In the genomic region with DNA sequence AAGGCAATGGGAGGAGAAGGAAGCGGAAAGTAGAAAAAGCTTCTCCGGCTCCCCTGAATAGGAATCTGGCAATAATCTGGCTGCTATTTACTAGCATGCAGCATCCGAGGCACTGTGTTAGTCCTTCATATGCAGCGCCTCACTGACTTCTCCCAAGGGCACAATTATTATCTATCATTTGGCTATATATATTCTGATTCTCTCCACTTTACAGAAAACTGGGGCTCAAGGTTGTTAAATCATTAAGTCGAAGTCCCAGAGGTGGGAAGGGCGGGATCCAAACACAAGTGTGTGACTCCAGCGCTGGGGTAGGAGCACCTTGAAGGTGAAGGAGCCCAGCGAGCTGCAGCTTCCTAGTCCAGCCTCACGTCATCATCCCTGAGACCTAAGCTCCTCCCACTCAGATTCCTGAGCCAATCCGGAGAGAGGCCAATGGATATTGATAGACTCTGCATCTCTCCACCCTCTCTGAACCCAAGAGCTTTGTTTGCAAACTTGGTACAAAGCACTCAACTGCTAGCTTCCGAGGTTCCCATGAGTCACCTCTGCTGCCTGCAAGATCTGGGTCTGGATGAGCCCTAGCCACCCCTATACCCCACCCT, we compare ENCODE assay signal across 8 cellular contexts. TPM values are rescaled to one million over a fixed set of nuclear protein-coding genes. Genes with fewer than 3 reads are reported as not detected.
DNase-seq lines count a peak whose midpoint lies in the region; ATAC-seq, FAIRE-seq and TF ChIP-seq lines count a peak whose summit lies in the region.

No MANE protein-coding gene starts in this region.

- peaks cover 6 to 16% of the 10 kb centered on the region in 2 experiments for H3K4me1 Mint-ChIP-seq in H9

- peak overlapping the region in 2 of 3 experiments; percentile 61 to 87; a peak in 3 of 7 replicates for H3K27ac Mint-ChIP-seq in H9

- H3K4me3 ChIP-seq in SK-N-MC, result peak overlapping the region; percentile 62
- H3K4me3 ChIP-seq in pancreas, result peak overlapping the region in 3 of 4 donors; percentile 7 to 31 (median 23)

- no peak overlapping the region for H4K5ac ChIP-seq in H9 (ENCODE audit: insufficient read length, low read depth, low read length)

- no peak overlapping the region for H2AFZ ChIP-seq in H9 (ENCODE audit: low read length)

- no peak overlapping the region for H3K4ac ChIP-seq in H9 (ENCODE audit: low read depth, low read length)

- H2BK20ac ChIP-seq in H9 (ENCODE audit: low read depth, low read length, poor library complexity, severe bottlenecking), result no peak overlapping the region

- CTCF ChIA-PET in GM10248 (lab: Yijun Ruan, JAX), result interaction anchor here (0.7 to 5.3 kb wide), 3 partner anchors 13 to 138 kb away, joined by 3 to 34 read pairs (median 6); no protein-coding TSS in a partner anchor

- H3K23me2 ChIP-seq in H9 (ENCODE audit: insufficient read length, low read depth, low read length, poor library complexity, severe bottlenecking), result no peaks in the 10 kb centered on the region

- peaks cover 4% of the 10 kb centered on the region; the same call in 1 of the 2 replicates for H3K4me1 ChIP-seq in H9 (ENCODE audit: insufficient read depth, low read length)
- H3K4me1 ChIP-seq in pancreas, result no peaks in the 10 kb centered on the region

- no peaks in the 10 kb centered on the region for H3K79me2 ChIP-seq in H9 (ENCODE audit: insufficient read depth, low read length)

- no peaks in the 10 kb centered on the region for H3K9me3 ChIP-seq in H9 (ENCODE audit: control insufficient read depth, low read depth, low read length)
- no peaks in the 10 kb centered on the region for H3K9me3 ChIP-seq in SK-N-MC (ENCODE audit: low read depth, low read length)
- H3K9me3 ChIP-seq in pancreas, result no peaks in the 10 kb centered on the region

- H2AK5ac ChIP-seq in H9 (ENCODE audit: insufficient read length, low read length), result no peak overlapping the region

- peak overlapping the region; percentile 54 to 66 for H3K4me3 Mint-ChIP-seq in H9

- no peaks in the 10 kb centered on the region for H3K79me1 ChIP-seq in H9 (ENCODE audit: insufficient read depth, low read depth, low read length, poor library complexity, severe bottlenecking)

- H2BK120ac ChIP-seq in H9 (ENCODE audit: low read depth, low read length, poor library complexity, severe bottlenecking), result no peak overlapping the region

- no peak overlapping the region for H3K56ac ChIP-seq in H9 (ENCODE audit: insufficient read length, low read depth, low read length)

- intact Hi-C loops in Right ventricle myocardium superior (cut with DNase I), result no loop called here
- intact Hi-C loops in pancreas (cut with DNase I), result loop anchor here in 1 of 3 donors (10.0 kb wide), 1 partner anchor 100 kb away; no protein-coding TSS in a partner anchor

- POLR2A ChIA-PET in GM10248 (lab: Yijun Ruan, JAX), result no interaction called here

- no peak for TF ChIP-seq CTCF in H9 (conservative IDR thresholded peaks at IDR 0.05)
- no peak for TF ChIP-seq CTCF in pancreas (IDR thresholded peaks at IDR 0.05)
- TF ChIP-seq CTCF in GM10248 (IDR thresholded peaks at IDR 0.05; ENCODE audit: control extremely low read depth, extremely low read depth, low read depth, missing control alignments), result no peak

- DNase-seq in H9 (peak; percentile 96), SK-N-MC (ENCODE audit: low read depth, low spot score) (no peak), Right ventricle myocardium superior (no peak), pancreas (peak; percentile 62 to 81 (median 68)), GM19239 (ENCODE audit: insufficient read length, low spot score) (no peak), GM10248 (ENCODE audit: extremely low spot score) (no peak)
- no peak for DNase-seq in effector CD8-positive, alpha-beta T cell (lab: John Stamatoyannopoulos, UW)

- peak overlapping the region; percentile 56 for H3K18ac ChIP-seq in H9 (ENCODE audit: insufficient read length, low read depth, low read length)

- H2BK5ac ChIP-seq in H9 (ENCODE audit: insufficient read length, low read length), result no peak overlapping the region

- ATAC-seq in Right ventricle myocardium superior (ENCODE audit: poor library complexity) (peak; percentile 84), pancreas (peak; percentile 98 to 100 (median 99))
- no peak for ATAC-seq in activated CD4-positive, CD25-positive, alpha-beta regulatory T cell treated with anti-CD3 and anti-CD28 coated beads, Interleukin-2, amount 50 U/mL, for 24 hours

- no peak overlapping the region for H4K91ac ChIP-seq in H9 (ENCODE audit: insufficient read length, low read depth, low read length)

- H4K20me1 ChIP-seq in H9 (ENCODE audit: control insufficient read depth, insufficient read depth, insufficient read length), result no peaks in the 10 kb centered on the region

- H3K27me3 ChIP-seq in H9 (ENCODE audit: insufficient read depth, low read length), result no peaks in the 10 kb centered on the region
- H3K27me3 ChIP-seq in pancreas, result no peaks in the 10 kb centered on the region

- H3K4me2 ChIP-seq in H9 (ENCODE audit: insufficient read depth, insufficient read length, low read length), result peak overlapping the region; percentile 36

- no peaks in the 10 kb centered on the region for H3K9me3 Mint-ChIP-seq in H9

- H2BK15ac ChIP-seq in H9 (ENCODE audit: low read depth, low read length), result no peak overlapping the region

- no peak overlapping the region for H4K8ac ChIP-seq in H9 (replicated peaks; ENCODE audit: insufficient read length, low read depth, low read length)

- no peak overlapping the region for H3K23ac ChIP-seq in H9 (ENCODE audit: insufficient read length, low read depth, low read length)

- H3K36me3 ChIP-seq in SK-N-MC (ENCODE audit: insufficient read depth, low read length) (no peaks in the 10 kb centered on the region), pancreas (no peaks in the 10 kb centered on the region)

- H3K36me3 Mint-ChIP-seq in H9 (ENCODE audit: insufficient read depth in 1 of 3, low read depth in 3 of 3), result no peaks in the 10 kb centered on the region

- H3T11ph ChIP-seq in H9 (ENCODE audit: low read length), result no peak overlapping the region

- H3K27ac ChIP-seq in H9 (ENCODE audit: insufficient read length, low read depth, low read length), result no peak overlapping the region
- H3K27ac ChIP-seq in SK-N-MC, result no peak overlapping the region
- peak overlapping the region in 3 of 4 donors; percentile 18 to 65 (median 57) for H3K27ac ChIP-seq in pancreas

- H3K27me3 Mint-ChIP-seq in H9 (ENCODE audit: low read depth), result no peaks in the 10 kb centered on the region

- H2BK12ac ChIP-seq in H9 (ENCODE audit: insufficient read length, low read depth, low read length), result no peak overlapping the region

- FAIRE-seq in pancreas (lab: Jason Lieb, UNC) (no peak), GM19239 (lab: Jason Lieb, UNC) (no peak)

- H3K9ac ChIP-seq in H9 (ENCODE audit: extremely low read depth, insufficient read length, low read length), result no peak overlapping the region
- no peak overlapping the region for H3K9ac ChIP-seq in SK-N-MC (ENCODE audit: insufficient read length)

- WGBS in H9 (ENCODE audit: extremely low coverage, insufficient read length, low lambda C conversion rate), result no CpG with 5 or more reads among the region's 11 CpGs
- 8 to 16% methylated on average over 11 of the region's 11 CpGs for WGBS in pancreas, 2 donors

- H3K14ac ChIP-seq in H9 (ENCODE audit: insufficient read depth, low read length), result no peak overlapping the region

RNA-seq across cellular contexts. Expression of gene EYA3, which starts 16.6 kb away (rescaled TPM):
- total RNA-seq in H9 (2021), result 30.0 and 32.7 TPM in 2 replicates
- 16.0 TPM for total RNA-seq in Right ventricle myocardium superior
- 10 to 100 TPM in 2 of 6 donors, 1 to 10 TPM in 4; 6.0 to 14.6 (median 8.3) TPM for total RNA-seq in pancreas
- 1 to 10 TPM; 3.4 to 4.6 TPM for polyA plus RNA-seq in pancreas

Comparison
In these comparisons a context has a peak if more than half of its experiments do, and no peak if none do; other contexts are left out.
1. DNase-seq: peak in H9 (single experiment) and pancreas (6 of 6); none in SK-N-MC (single experiment), Right ventricle myocardium superior (single experiment), GM19239 (single experiment), effector CD8-positive, alpha-beta T cell (single experiment) and GM10248 (single experiment).
2. H3K27ac ChIP-seq: peak in pancreas (3 of 4); none in H9 (single experiment) and SK-N-MC (single experiment).
3. ATAC-seq: peak in Right ventricle myocardium superior (single experiment) and pancreas (4 of 4); none in activated CD4-positive, CD25-positive, alpha-beta regulatory T cell treated with anti-CD3 and anti-CD28 coated beads, Interleukin-2, amount 50 U/mL, for 24 hours (0 of 2).